In the genomic region with DNA sequence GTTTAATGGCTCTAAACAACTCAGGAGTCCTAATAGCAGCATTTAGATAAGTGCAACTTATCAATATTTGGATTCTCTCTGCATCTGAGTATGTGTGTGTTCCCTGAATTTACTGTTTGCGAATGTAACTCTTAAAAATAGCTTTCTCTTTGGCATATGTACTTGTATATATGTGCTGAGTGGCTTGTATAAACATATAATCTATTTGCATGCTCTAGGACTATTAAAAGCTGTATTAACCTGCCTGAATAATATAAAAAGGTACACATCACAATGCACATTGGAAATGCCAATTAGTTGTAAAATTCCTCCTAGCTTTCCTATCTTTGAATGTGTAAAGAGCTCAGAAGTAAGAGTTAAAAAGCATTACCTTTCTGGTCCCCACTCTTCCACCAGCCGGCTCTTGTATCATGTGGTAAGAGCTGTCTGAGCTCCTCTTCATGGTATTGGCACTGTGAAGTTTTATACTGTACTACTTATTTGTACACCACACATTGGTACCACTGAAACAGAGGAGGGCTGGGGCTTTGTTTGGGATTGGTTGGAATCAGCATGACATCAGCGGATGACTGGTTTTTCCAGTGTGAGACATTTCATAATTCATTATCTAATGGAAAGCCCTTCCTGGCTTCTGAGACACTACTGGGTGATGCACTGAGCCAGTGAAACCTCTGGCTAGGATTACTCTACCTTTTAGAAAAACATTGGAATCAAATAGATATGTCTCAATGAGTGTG, we compare ENCODE assay signal across 11 cellular contexts. TPM values are rescaled to one million over a fixed set of nuclear protein-coding genes. Genes with fewer than 3 reads are reported as not detected.
DNase-seq lines count a peak whose midpoint lies in the region; ATAC-seq and TF ChIP-seq lines count a peak whose summit lies in the region.
"Had no signal": no experiment of that assay in that cellular context is flagged by ENCODE, and none has a peak within 500 bp of the region (broad histone marks: within the 10 kb centered on the region; RNA-seq: fewer than 3 reads in every experiment).

A gene (minus strand): TSS at position 456 of the 737 bp plus-strand sequence. CDS start 2,716 bp downstream, outside the sequence.

- H4K20me1 ChIP-seq in GM23248 (ENCODE audit: insufficient read depth), result no peaks in the 10 kb centered on the region

- H3K27ac Mint-ChIP-seq in WTC11 (no peak within 1 kb of the TSS), glutamatergic neuron (ENCODE audit: unreplicated experiment) (no peak within 1 kb of the TSS)
- H3K27ac Mint-ChIP-seq: endodermal cell had no signal

- peak within 1 kb of the TSS; percentile 42 for H3K4me2 ChIP-seq in GM23248 (ENCODE audit: unreplicated experiment)

- no peak within 1 kb of the TSS for H2AFZ ChIP-seq in GM23248

- H3K9me3 Mint-ChIP-seq in WTC11 (no peaks in the 10 kb centered on the region), glutamatergic neuron (ENCODE audit: unreplicated experiment) (peaks cover 2% of the 10 kb centered on the region)
- H3K9me3 Mint-ChIP-seq: endodermal cell, neural crest cell had no signal

- H3K9me2 ChIP-seq in GM23248 (ENCODE audit: insufficient read depth), result no peaks in the 10 kb centered on the region

- peaks cover 42% of the 10 kb centered on the region for H3K27me3 Mint-ChIP-seq in WTC11 (ENCODE audit: low read depth)
- H3K27me3 Mint-ChIP-seq in glutamatergic neuron (ENCODE audit: unreplicated experiment), result peaks cover 3% of the 10 kb centered on the region

- POLR2A ChIA-PET in WTC11 (lab: Charles Lee), result no interaction called here

- TF ChIP-seq CTCF in WTC11 (IDR thresholded peaks at IDR 0.05) (no peak), glutamatergic neuron (IDR thresholded peaks at IDR 0.05; ENCODE audit: partially characterized antibody, unreplicated experiment) (no peak)

- in situ Hi-C loops in GM23248 (cut with MboI), result loop anchor here (10.0 to 25.0 kb wide), 3 partner anchors 891 to 1466 kb away; no protein-coding TSS in a partner anchor

- peaks cover 24% of the 10 kb centered on the region for H3K4me1 ChIP-seq in GM23248 (ENCODE audit: insufficient read depth)

- peak within 1 kb of the TSS; percentile 84 for H3K4me3 Mint-ChIP-seq in WTC11
- H3K4me3 Mint-ChIP-seq in glutamatergic neuron (ENCODE audit: unreplicated experiment), result no peak within 1 kb of the TSS

- H3K4me1 Mint-ChIP-seq in WTC11 (peaks cover 74% of the 10 kb centered on the region), glutamatergic neuron (ENCODE audit: low read depth, unreplicated experiment) (peaks cover 6% of the 10 kb centered on the region)

- H3K27me3 ChIP-seq in GM23248 (replicated peaks; ENCODE audit: insufficient read depth), result no peaks in the 10 kb centered on the region

- ATAC-seq in WTC11 (no peak), HG02938 (IDR thresholded peaks at IDR 0.05; ENCODE audit: unreplicated experiment) (no peak)

- H3K79me2 ChIP-seq in GM23248 (ENCODE audit: insufficient read depth), result peaks cover 33% of the 10 kb centered on the region

- peak within 1 kb of the TSS; percentile 27 for H3K27ac ChIP-seq in GM23248
- H3K27ac ChIP-seq: HL-60 had no signal

- DNase-seq in GM23248, result peak; percentile 87
- DNase-seq in WTC11 (ENCODE audit: low spot score), result no peak
- DNase-seq in glomerular visceral epithelial cell (ENCODE audit: extremely low spot score), result peak; percentile 95
- DNase-seq in pulmonary artery endothelial cell (ENCODE audit: low read depth, low spot score), result no peak
- no peak for DNase-seq in epidermal melanocyte (ENCODE audit: insufficient read length, low spot score)
- no peak for DNase-seq in glutamatergic neuron
- DNase-seq in NCI-H187 treated with DMSO at 0.1 percent for 48 hours (lab: John Stamatoyannopoulos, UW), result no peak
- DNase-seq: endodermal cell had no signal

- peaks cover 58% of the 10 kb centered on the region for H3F3A ChIP-seq in GM23248 (ENCODE audit: insufficient read depth)

- peak within 1 kb of the TSS; percentile 79; the same call in 1 of the 2 replicates for H3K9ac ChIP-seq in GM23248

- peak within 1 kb of the TSS; percentile 77 for H3K4me3 ChIP-seq in GM23248

- CTCF ChIA-PET in WTC11 (lab: Charles Lee), result interaction anchor here (1.1 to 2.6 kb wide), 2 partner anchors 9 to 657 kb away, joined by 3 to 12 read pairs; no protein-coding TSS in a partner anchor

- no peaks in the 10 kb centered on the region for H3K36me3 Mint-ChIP-seq in WTC11
- H3K36me3 Mint-ChIP-seq in glutamatergic neuron (ENCODE audit: unreplicated experiment), result no peaks in the 10 kb centered on the region

- H3K9me3 ChIP-seq in GM23248 (ENCODE audit: low read depth), result no peaks in the 10 kb centered on the region

- no peaks in the 10 kb centered on the region for H3K36me3 ChIP-seq in GM23248 (ENCODE audit: low read depth)

- WGBS in GM23248 (ENCODE audit: low coverage in 1 of 2, low lambda C conversion rate in 2 of 2, missing lambda C conversion rate in 2 of 2), 2 experiments, result 79 to 86% methylated on average over 3 of the region's 3 CpGs

TF ChIP-seq in WTC11, 78 proteins besides CTCF, POLR2A, EP300 and RAD21:
- TF ChIP-seq ZNF263 (CRISPR knock-in tag; IDR thresholded peaks at IDR 0.05; ENCODE audit: low read depth) (no peak), FOXP1 (CRISPR knock-in tag; IDR thresholded peaks at IDR 0.05; ENCODE audit: borderline replicate concordance) (no peak), RORB (CRISPR knock-in tag; IDR thresholded peaks at IDR 0.05) (no peak), ELF4 (CRISPR knock-in tag; IDR thresholded peaks at IDR 0.05; ENCODE audit: low read depth) (no peak)
- TF ChIP-seq, protein P1, sequence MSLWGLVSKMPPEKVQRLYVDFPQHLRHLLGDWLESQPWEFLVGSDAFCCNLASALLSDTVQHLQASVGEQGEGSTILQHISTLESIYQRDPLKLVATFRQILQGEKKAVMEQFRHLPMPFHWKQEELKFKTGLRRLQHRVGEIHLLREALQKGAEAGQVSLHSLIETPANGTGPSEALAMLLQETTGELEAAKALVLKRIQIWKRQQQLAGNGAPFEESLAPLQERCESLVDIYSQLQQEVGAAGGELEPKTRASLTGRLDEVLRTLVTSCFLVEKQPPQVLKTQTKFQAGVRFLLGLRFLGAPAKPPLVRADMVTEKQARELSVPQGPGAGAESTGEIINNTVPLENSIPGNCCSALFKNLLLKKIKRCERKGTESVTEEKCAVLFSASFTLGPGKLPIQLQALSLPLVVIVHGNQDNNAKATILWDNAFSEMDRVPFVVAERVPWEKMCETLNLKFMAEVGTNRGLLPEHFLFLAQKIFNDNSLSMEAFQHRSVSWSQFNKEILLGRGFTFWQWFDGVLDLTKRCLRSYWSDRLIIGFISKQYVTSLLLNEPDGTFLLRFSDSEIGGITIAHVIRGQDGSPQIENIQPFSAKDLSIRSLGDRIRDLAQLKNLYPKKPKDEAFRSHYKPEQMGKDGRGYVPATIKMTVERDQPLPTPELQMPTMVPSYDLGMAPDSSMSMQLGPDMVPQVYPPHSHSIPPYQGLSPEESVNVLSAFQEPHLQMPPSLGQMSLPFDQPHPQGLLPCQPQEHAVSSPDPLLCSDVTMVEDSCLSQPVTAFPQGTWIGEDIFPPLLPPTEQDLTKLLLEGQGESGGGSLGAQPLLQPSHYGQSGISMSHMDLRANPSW (CRISPR knock-in tag; conservative IDR thresholded peaks at IDR 0.05; ENCODE audit: low read depth), result no peak
- TF ChIP-seq, protein P2, sequence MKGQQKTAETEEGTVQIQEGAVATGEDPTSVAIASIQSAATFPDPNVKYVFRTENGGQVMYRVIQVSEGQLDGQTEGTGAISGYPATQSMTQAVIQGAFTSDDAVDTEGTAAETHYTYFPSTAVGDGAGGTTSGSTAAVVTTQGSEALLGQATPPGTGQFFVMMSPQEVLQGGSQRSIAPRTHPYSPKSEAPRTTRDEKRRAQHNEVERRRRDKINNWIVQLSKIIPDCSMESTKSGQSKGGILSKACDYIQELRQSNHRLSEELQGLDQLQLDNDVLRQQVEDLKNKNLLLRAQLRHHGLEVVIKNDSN (CRISPR knock-in tag; IDR thresholded peaks at IDR 0.05), result no peak
TF ChIP-seq in WTC11: peak in this region for 0.

RNA-seq across cellular contexts. Expression of the gene that starts here (rescaled TPM):
- 5.2 and 5.5 TPM in 2 replicates for total RNA-seq in GM23248 (2014; rRNA removed; shearing (Covaris generic))
- polyA plus RNA-seq in GM23248 (2016; fragmentation: Nextera tagmentation; extraction: Ambion mirVana), result 7.9 and 8.8 TPM in 2 replicates
- total RNA-seq in WTC11 (2021) (0.16 to 1.0 TPM (median 0.44 TPM) in 3 replicates), pulmonary artery endothelial cell (2.4 and 13.1 TPM in 2 replicates), glutamatergic neuron (ENCODE audit: unreplicated experiment) (not detected)
- total RNA-seq: endodermal cell had no signal

Comparison
In these comparisons a context has a peak if more than half of its experiments do, and no peak if none do; other contexts are left out.
1. DNase-seq: peak in GM23248 (single experiment) and glomerular visceral epithelial cell (single experiment); none in WTC11 (single experiment), pulmonary artery endothelial cell (single experiment), epidermal melanocyte (single experiment), glutamatergic neuron (single experiment) and NCI-H187 treated with DMSO at 0.1 percent for 48 hours (single experiment).